10 cellular contexts compared by ENCODE assay signal in the genomic region with DNA sequence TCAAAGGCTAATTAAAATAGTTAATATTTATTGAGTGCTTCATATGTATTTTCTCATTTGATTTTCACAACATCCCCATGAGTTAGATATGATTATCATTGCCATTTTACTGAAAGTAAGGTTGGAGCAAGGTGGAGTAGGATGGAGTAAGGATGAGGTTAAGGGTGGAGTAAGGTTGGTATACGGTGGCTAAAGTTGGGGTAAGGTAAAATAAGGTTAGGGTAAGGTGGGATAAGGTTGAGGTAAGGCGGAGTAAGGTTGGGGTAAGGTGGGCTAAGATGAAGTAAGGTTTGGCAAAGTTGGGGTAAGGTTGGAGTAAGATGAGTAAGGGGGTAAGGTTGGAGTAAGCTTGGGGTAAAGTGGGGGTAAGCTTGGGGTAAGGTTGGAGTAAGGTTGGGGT. TPM values are rescaled to one million over a fixed set of nuclear protein-coding genes. Genes with fewer than 3 reads are reported as not detected.
"Had no signal": no experiment of that assay in that cellular context is flagged by ENCODE, and none has a peak within 500 bp of the region (broad histone marks: within the 10 kb centered on the region; RNA-seq: fewer than 3 reads in every experiment).

No MANE protein-coding gene starts in this region.

- H3K4me3 ChIP-seq: GM23338, HAP-1 had no signal

- FAIRE-seq: HepG2 had no signal

- H3K27ac ChIP-seq: HL-60 had no signal

- ATAC-seq: GM23338, HCT116, HepG2 had no signal

- H3K36me3 Mint-ChIP-seq: IgD-negative memory B cell had no signal

- H3K9me3 Mint-ChIP-seq: GM23338, HFFc6, IgD-negative memory B cell had no signal

- H3K27ac Mint-ChIP-seq: GM23338, HFFc6, IgD-negative memory B cell had no signal

- H3K36me3 ChIP-seq: HAP-1 had no signal

- H3K4me2 ChIP-seq: GM23338 had no signal

- H3K4me3 Mint-ChIP-seq: GM23338, HFFc6, IgD-negative memory B cell had no signal

- H3K9me3 ChIP-seq: HAP-1 had no signal

- H3K4me1 Mint-ChIP-seq: IgD-negative memory B cell had no signal

- DNase-seq: H7, HFFc6 had no signal

- H3K4me1 ChIP-seq: HAP-1 had no signal

- H2AFZ ChIP-seq: GM23338 had no signal

RNA-seq across cellular contexts. Expression of a gene that starts 45.8 kb away (rescaled TPM):
- total RNA-seq: H4, HepG2, HT1080 had no signal
- polyA plus RNA-seq: HepG2 had no signal
